Comparison of ENCODE assay signal across 1 cellular context in genomic region chr14:95496111-95496681, GRCh38.
TF ChIP-seq lines count a peak whose summit lies in the region.

No MANE protein-coding gene starts in this region.

TF ChIP-seq in HepG2, 621 proteins besides CTCF, POLR2A, EP300 and RAD21 (continued from another document):
- TF ChIP-seq, protein P1, sequence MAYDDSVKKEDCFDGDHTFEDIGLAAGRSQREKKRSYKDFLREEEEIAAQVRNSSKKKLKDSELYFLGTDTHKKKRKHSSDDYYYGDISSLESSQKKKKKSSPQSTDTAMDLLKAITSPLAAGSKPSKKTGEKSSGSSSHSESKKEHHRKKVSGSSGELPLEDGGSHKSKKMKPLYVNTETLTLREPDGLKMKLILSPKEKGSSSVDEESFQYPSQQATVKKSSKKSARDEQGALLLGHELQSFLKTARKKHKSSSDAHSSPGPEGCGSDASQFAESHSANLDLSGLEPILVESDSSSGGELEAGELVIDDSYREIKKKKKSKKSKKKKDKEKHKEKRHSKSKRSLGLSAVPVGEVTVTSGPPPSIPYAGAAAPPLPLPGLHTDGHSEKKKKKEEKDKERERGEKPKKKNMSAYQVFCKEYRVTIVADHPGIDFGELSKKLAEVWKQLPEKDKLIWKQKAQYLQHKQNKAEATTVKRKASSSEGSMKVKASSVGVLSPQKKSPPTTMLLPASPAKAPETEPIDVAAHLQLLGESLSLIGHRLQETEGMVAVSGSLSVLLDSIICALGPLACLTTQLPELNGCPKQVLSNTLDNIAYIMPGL (CRISPR knock-in tag; IDR thresholded peaks at IDR 0.05; ENCODE audit: borderline replicate concordance in 1 of 2, low read depth in 1 of 2): no peak
- TF ChIP-seq ZNF530 (CRISPR knock-in tag; IDR thresholded peaks at IDR 0.05; ENCODE audit: low read depth): no peak
